In genomic region chr20:34536798-34537394, GRCh38 we compare ENCODE assay signal across 8 cellular contexts. TPM values are rescaled to one million over a fixed set of nuclear protein-coding genes. Genes with fewer than 3 reads are reported as not detected.
A peak's percentile ranks its signal among the peaks of the same experiment; 100 is the strongest.
DNase-seq lines count a peak whose midpoint lies in the region; ATAC-seq and TF ChIP-seq lines count a peak whose summit lies in the region.

No MANE protein-coding gene starts in this region.

- H3K27ac Mint-ChIP-seq in T-helper 17 cell: no peak overlapping the region

- peaks cover 79% of the 10 kb centered on the region for H3K36me3 ChIP-seq in osteoblast (ENCODE audit: insufficient read depth, low read length)

- no peak overlapping the region for H3K4me2 ChIP-seq in osteoblast (ENCODE audit: insufficient read depth, low read length)

- DNase-seq in Right ventricle myocardium superior (peak; percentile 80), cardiac septum (ENCODE audit: low spot score) (no peak), T-helper 17 cell (peak; percentile 33 to 47 (median 34)), osteoblast (ENCODE audit: insufficient read length, low spot score, missing footprints) (peak; percentile 63), AG20443 (ENCODE audit: low spot score) (no peak), epidermal melanocyte (ENCODE audit: insufficient read length, low spot score) (no peak)
- DNase-seq in effector CD4-positive, alpha-beta T cell: peak; percentile 36

- H3K4me3 Mint-ChIP-seq in T-helper 17 cell: no peak overlapping the region

- ATAC-seq in Right ventricle myocardium superior (ENCODE audit: poor library complexity): peak; percentile 77
- ATAC-seq in T-helper 17 cell: peak; percentile 55
- no peak for ATAC-seq in GM19324 (IDR thresholded peaks at IDR 0.05; ENCODE audit: low FRiP score, unreplicated experiment)

- no peak overlapping the region for H2AFZ ChIP-seq in osteoblast (ENCODE audit: low read length)

- H3K4me1 Mint-ChIP-seq in T-helper 17 cell: peaks cover 19% of the 10 kb centered on the region

- no peaks in the 10 kb centered on the region for H3K9me3 ChIP-seq in T-helper 17 cell (ENCODE audit: control insufficient read depth, low read length, poor library complexity, severe bottlenecking)
- H3K9me3 ChIP-seq in osteoblast (ENCODE audit: low read depth, low read length): no peaks in the 10 kb centered on the region

- no peaks in the 10 kb centered on the region for H3K4me1 ChIP-seq in osteoblast (ENCODE audit: insufficient read depth, low read length)

- H4K20me1 ChIP-seq in osteoblast (ENCODE audit: insufficient read depth, low read length): peaks cover 33% of the 10 kb centered on the region

- intact Hi-C loops in Right ventricle myocardium superior (cut with DNase I) (no loop called here), cardiac septum (cut with DNase I) (loop anchor here (5.0 kb wide), 1 partner anchor 170 kb away; no protein-coding TSS in a partner anchor)

- TF ChIP-seq CTCF in osteoblast (IDR thresholded peaks at IDR 0.05; ENCODE audit: extremely low read depth, low read depth, low read length): peak; percentile 39

- H3K4me3 ChIP-seq in osteoblast (ENCODE audit: insufficient read depth, low read length): no peak overlapping the region

- H3K27ac ChIP-seq in osteoblast (ENCODE audit: low read depth, low read length): no peak overlapping the region

- no peaks in the 10 kb centered on the region for H3K27me3 Mint-ChIP-seq in T-helper 17 cell

- peaks cover 5% of the 10 kb centered on the region for H3K36me3 Mint-ChIP-seq in T-helper 17 cell (ENCODE audit: low read depth)

- peaks cover 20% of the 10 kb centered on the region for H3K79me2 ChIP-seq in osteoblast (ENCODE audit: insufficient read depth, low read length)

- no peaks in the 10 kb centered on the region for H3K27me3 ChIP-seq in osteoblast (ENCODE audit: insufficient read depth, low read length)

RNA-seq across cellular contexts. Expression of gene DYNLRB1, which starts 20.7 kb away (rescaled TPM):
- 148 TPM for total RNA-seq in Right ventricle myocardium superior
- total RNA-seq in cardiac septum: 157 TPM
- total RNA-seq in T-helper 17 cell: 10 to 100 TPM; 52.8 to 62.0 TPM
- 51.0 and 51.6 TPM in 2 replicates for total RNA-seq in osteoblast

RNA-seq across cellular contexts. Expression of gene MAP1LC3A, which starts 21.6 kb away (rescaled TPM):
- 107 TPM for total RNA-seq in Right ventricle myocardium superior
- 61.0 TPM for total RNA-seq in cardiac septum
- 10 to 100 TPM; 11.7 to 13.7 TPM for total RNA-seq in T-helper 17 cell
- 24.8 and 29.7 TPM in 2 replicates for total RNA-seq in osteoblast

Comparison
In these comparisons a context has a peak if more than half of its experiments do, and no peak if none do; other contexts are left out.
1. DNase-seq: peak in Right ventricle myocardium superior (single experiment), T-helper 17 cell (3 of 3), effector CD4-positive, alpha-beta T cell (single experiment) and osteoblast (single experiment); none in cardiac septum (single experiment), AG20443 (single experiment) and epidermal melanocyte (single experiment).